Comparison of ENCODE assay signal across 8 cellular contexts in the genomic region with DNA sequence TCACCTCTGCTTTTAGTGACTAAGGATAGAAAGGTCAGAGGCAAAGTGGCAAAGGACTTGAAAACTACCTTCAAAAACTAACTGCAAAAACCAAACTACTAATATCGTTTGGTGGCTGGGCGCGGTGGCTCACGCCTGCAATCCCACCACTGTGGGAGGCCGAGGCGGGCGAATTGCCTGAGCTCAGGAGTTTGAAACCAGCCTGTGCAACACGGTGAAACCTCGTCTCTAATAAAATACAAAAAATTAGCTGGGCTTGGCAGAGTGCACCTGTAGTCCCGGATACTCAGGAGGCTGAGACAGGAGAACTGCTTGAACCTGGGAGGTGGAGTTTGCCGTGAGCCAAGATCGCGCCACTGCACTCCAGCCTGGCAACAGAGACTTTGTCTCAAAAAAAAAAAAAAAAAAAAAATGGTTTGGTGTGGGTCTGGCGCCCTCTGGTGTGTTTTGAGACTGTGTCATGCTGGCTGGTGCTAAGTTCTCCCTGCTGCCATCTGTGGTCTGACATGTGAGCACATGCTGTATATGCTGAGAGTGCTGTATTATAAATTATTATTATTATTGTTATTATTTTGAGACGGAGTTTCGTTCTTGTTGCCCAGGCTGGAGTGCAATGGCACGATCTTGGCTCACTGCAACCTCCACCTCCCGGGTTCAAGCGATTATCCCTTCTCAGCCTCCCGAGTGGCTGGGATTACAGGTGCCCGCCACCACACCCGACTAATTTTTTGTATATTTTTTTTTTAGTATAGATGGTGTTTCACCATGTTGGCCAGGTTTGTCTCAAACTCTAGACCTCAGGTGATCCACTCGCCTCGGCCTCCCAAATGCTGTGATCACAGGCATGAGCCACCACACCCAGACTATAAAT. TPM values are rescaled to one million over a fixed set of nuclear protein-coding genes. Genes with fewer than 3 reads are reported as not detected.
A peak's percentile ranks its signal among the peaks of the same experiment; 100 is the strongest.
DNase-seq lines count a peak whose midpoint lies in the region; ATAC-seq, FAIRE-seq and TF ChIP-seq lines count a peak whose summit lies in the region.

No MANE protein-coding gene starts in this region.

- TF ChIP-seq CTCF in AG04449 (IDR thresholded peaks at IDR 0.05; ENCODE audit: insufficient read depth, low read length, missing control alignments), result peak; percentile 80
- TF ChIP-seq CTCF in WERI-Rb-1 (IDR thresholded peaks at IDR 0.05; ENCODE audit: low read depth, low read length), result peak; percentile 88
- TF ChIP-seq CTCF in bronchial epithelial cell (IDR thresholded peaks at IDR 0.05; ENCODE audit: insufficient read depth, low read length, severe bottlenecking), result peak; percentile 84

- H3K27me3 ChIP-seq in WERI-Rb-1 (ENCODE audit: insufficient read depth, low read depth, severe bottlenecking) (no peaks in the 10 kb centered on the region), bronchial epithelial cell (ENCODE audit: control insufficient read depth, insufficient read depth, low read length) (peaks cover 7% of the 10 kb centered on the region)

- H3K9me3 ChIP-seq in WERI-Rb-1 (ENCODE audit: severe bottlenecking), result peaks cover 5% of the 10 kb centered on the region

- POLR2A ChIA-PET in AG04449 (lab: Yijun Ruan, JAX), result no interaction called here

- ATAC-seq in HG03064 (IDR thresholded peaks at IDR 0.05; ENCODE audit: low read depth, unreplicated experiment), result peak; percentile 76

- CTCF ChIA-PET in AG04449 (lab: Yijun Ruan, JAX), result interaction anchor here (0.7 to 6.2 kb wide), 22 partner anchors 8 to 1582 kb away, joined by 3 to 119 read pairs (median 6); no protein-coding TSS in a partner anchor

- H3K4me3 ChIP-seq in AG04449 (ENCODE audit: low read depth, low read length) (no peak overlapping the region), WERI-Rb-1 (ENCODE audit: low read depth, low read length) (no peak overlapping the region), bronchial epithelial cell (ENCODE audit: low read depth, low read length) (no peak overlapping the region)

- peak; percentile 84 for FAIRE-seq in GM18507 (lab: Jason Lieb, UNC)
- no peak for FAIRE-seq in bronchial epithelial cell (lab: Jason Lieb, UNC)

- H3K27ac ChIP-seq in WERI-Rb-1, result no peak overlapping the region

- DNase-seq in AG04449 (ENCODE audit: low read depth, low spot score) (peak; percentile 46), GM18507 (ENCODE audit: extremely low spot score, insufficient read length, low read depth) (peak; percentile 75), NCI-H2171 (lab: John Stamatoyannopoulos, UW) (peak; percentile 66), WERI-Rb-1 (peak; percentile 89), bronchial epithelial cell (ENCODE audit: low read depth) (peak; percentile 77), kidney tubule cell (ENCODE audit: low spot score) (peak; percentile 80)
- peak; percentile 74 for DNase-seq in stimulated activated CD4-positive, alpha-beta T cell treated with anti-CD3 and anti-CD28 coated beads, Interleukin-4, amount 100 ng/mL, for 24 hours

- H3K36me3 ChIP-seq in WERI-Rb-1 (no peaks in the 10 kb centered on the region), bronchial epithelial cell (ENCODE audit: control insufficient read depth, insufficient read depth, low read length) (no peaks in the 10 kb centered on the region)

RNA-seq across cellular contexts. Expression of a gene that starts 36.0 kb away (rescaled TPM):
- total RNA-seq in bronchial epithelial cell, result not detected in 2 replicates

RNA-seq across cellular contexts. Expression of a gene that starts 47.8 kb away (rescaled TPM):
- total RNA-seq in bronchial epithelial cell, result 7.9 and 38.0 TPM in 2 replicates
